Comparison of ENCODE assay signal across 8 cellular contexts in genomic region chr11:66068923-66069714, GRCh38. TPM values are rescaled to one million over a fixed set of nuclear protein-coding genes. Genes with fewer than 3 reads are reported as not detected.
DNase-seq lines count a peak whose midpoint lies in the region; ATAC-seq and FAIRE-seq lines count a peak whose summit lies in the region.

No MANE protein-coding gene starts in this region.

- peak overlapping the region in 1 of 2 donors; percentile 54 for H3K4me3 ChIP-seq in CD4-positive, alpha-beta memory T cell (ENCODE audit: low read length in 2 of 2)

- POLR2A ChIA-PET in CD4-positive, alpha-beta memory T cell (lab: Charles Lee; ENCODE audit: partially characterized antibody): interaction anchor here (0.6 to 8.3 kb wide), 15 partner anchors 10 to 244 kb away, joined by 3 to 214 read pairs (median 5); partner anchors contain the start of genes CCDC85B, CFL1, GAL3ST3 and SF3B2

- peaks cover 0 to 5% (median 0%) of the 10 kb centered on the region in 8 donors for H3K9me3 Mint-ChIP-seq in CD4-positive, alpha-beta memory T cell

- DNase-seq in CD4-positive, alpha-beta memory T cell: peak; percentile 31 to 64 (median 39)
- DNase-seq in NCI-H2171 (lab: John Stamatoyannopoulos, UW) (peak; percentile 60), germinal center (ENCODE audit: low spot score) (peak; percentile 82), occipital lobe (lab: John Stamatoyannopoulos, UW) (peak; percentile 29), RCC 7860 (ENCODE audit: low spot score) (no peak)
- peak; percentile 46 for DNase-seq in activated naive CD4-positive, alpha-beta T cell treated with anti-CD3 and anti-CD28 coated beads, Interleukin-2, amount 50 U/mL, for 16 hours

- peak overlapping the region; percentile 92 to 99 (median 93) for H3K27ac Mint-ChIP-seq in CD4-positive, alpha-beta memory T cell

- H3K27me3 Mint-ChIP-seq in CD4-positive, alpha-beta memory T cell: no peaks in the 10 kb centered on the region

- peak; percentile 18 for ATAC-seq in GM21515 (IDR thresholded peaks at IDR 0.05; ENCODE audit: unreplicated experiment)
- no peak for ATAC-seq in HG03095 (IDR thresholded peaks at IDR 0.05; ENCODE audit: unreplicated experiment)

- intact Hi-C loops in CD4-positive, alpha-beta memory T cell (cut with micrococcal nuclease): loop anchor here (1.0 to 2.0 kb wide), 2 partner anchors 58 to 65 kb away; no protein-coding TSS in a partner anchor

- H3K4me1 Mint-ChIP-seq in CD4-positive, alpha-beta memory T cell: peaks cover 40 to 67% (median 50%) of the 10 kb centered on the region in 4 donors

- peaks cover 41 to 77% of the 10 kb centered on the region in 2 donors for H3K36me3 Mint-ChIP-seq in CD4-positive, alpha-beta memory T cell

- peak overlapping the region; percentile 77 for H3K27ac ChIP-seq in CD4-positive, alpha-beta memory T cell (ENCODE audit: low read depth, low read length)

- peak overlapping the region; percentile 79 to 96 (median 88) for H3K4me3 Mint-ChIP-seq in CD4-positive, alpha-beta memory T cell

- peaks cover 49% of the 10 kb centered on the region for H3K36me3 ChIP-seq in CD4-positive, alpha-beta memory T cell (ENCODE audit: insufficient read depth, low read length)

- FAIRE-seq in RCC 7860 (lab: Jason Lieb, UNC): no peak

- CTCF ChIA-PET in CD4-positive, alpha-beta memory T cell (lab: Charles Lee; ENCODE audit: partially characterized antibody): interaction anchor here (0.6 to 14.8 kb wide), 28 partner anchors 10 to 236 kb away, joined by 3 to 231 read pairs (median 5); partner anchors contain the start of genes FIBP, GAL3ST3, MUS81 and SF3B2

- H3K9me3 ChIP-seq in CD4-positive, alpha-beta memory T cell (ENCODE audit: control insufficient read depth in 1 of 2, low read length in 2 of 2): no peaks in the 10 kb centered on the region

- peaks cover 54% of the 10 kb centered on the region for H3K4me1 ChIP-seq in CD4-positive, alpha-beta memory T cell (ENCODE audit: insufficient read depth, low read length)

- no peaks in the 10 kb centered on the region for H3K27me3 ChIP-seq in CD4-positive, alpha-beta memory T cell (ENCODE audit: insufficient read depth, low read length)

RNA-seq across cellular contexts. Expression of gene PACS1, which starts 1.0 kb away (rescaled TPM):
- total RNA-seq in CD4-positive, alpha-beta memory T cell: 100 to 1,000 TPM; 251 to 262 TPM
- 100 to 1,000 TPM in 1 of 2 donors, 10 to 100 TPM in 1; 13.7 to 104 TPM for polyA plus RNA-seq in CD4-positive, alpha-beta memory T cell
- total RNA-seq in occipital lobe: 34.5 TPM

RNA-seq across cellular contexts. Expression of gene SF3B2, which starts 17.0 kb away (rescaled TPM):
- 100 to 1,000 TPM; 238 to 240 TPM for total RNA-seq in CD4-positive, alpha-beta memory T cell
- polyA plus RNA-seq in CD4-positive, alpha-beta memory T cell: 100 to 1,000 TPM in 1 of 2 donors, 10 to 100 TPM in 1; 74.4 to 128 TPM
- 88.6 TPM for total RNA-seq in occipital lobe

RNA-seq across cellular contexts. Expression of gene GAL3ST3, which starts 20.2 kb away (rescaled TPM):
- not detected for total RNA-seq in CD4-positive, alpha-beta memory T cell
- polyA plus RNA-seq in CD4-positive, alpha-beta memory T cell: not detected
- 14.0 TPM for total RNA-seq in occipital lobe

RNA-seq across cellular contexts. Expression of gene CATSPER1, which starts 42.8 kb away (rescaled TPM):
- total RNA-seq in CD4-positive, alpha-beta memory T cell: not detected
- polyA plus RNA-seq in CD4-positive, alpha-beta memory T cell: not detected
- not detected for total RNA-seq in occipital lobe

RNA-seq across cellular contexts. Expression of gene CST6, which starts 57.3 kb away (rescaled TPM):
- total RNA-seq in CD4-positive, alpha-beta memory T cell: not detected
- polyA plus RNA-seq in CD4-positive, alpha-beta memory T cell: not detected
- total RNA-seq in occipital lobe: not detected

Comparison
In these comparisons a context has a peak if more than half of its experiments do, and no peak if none do; other contexts are left out.
1. RNA of gene GAL3ST3, which starts 20.2 kb away (total RNA-seq): 14.0 TPM in occipital lobe (single experiment); not detected in CD4-positive, alpha-beta memory T cell; every median in the first group is over 10 times any median in the second.